In genomic region chr1:160251687-160252526, GRCh38 we compare ENCODE assay signal across 8 cellular contexts. TPM values are rescaled to one million over a fixed set of nuclear protein-coding genes. Genes with fewer than 3 reads are reported as not detected.
DNase-seq lines count a peak whose midpoint lies in the region; ATAC-seq and TF ChIP-seq lines count a peak whose summit lies in the region.

No MANE protein-coding gene starts in this region.

- H3K36me3 ChIP-seq in Panc1 (ENCODE audit: control insufficient read depth, insufficient read depth, low read length) (no peaks in the 10 kb centered on the region; the same call in 1 of the 2 replicates), neural progenitor cell (no peaks in the 10 kb centered on the region), upper lobe of left lung (peaks cover 0 to 5% (median 1%) of the 10 kb centered on the region in 4 donors)

- no peak overlapping the region for H3K4me2 ChIP-seq in neural progenitor cell

- H3K4me1 ChIP-seq in Panc1 (ENCODE audit: control insufficient read depth, insufficient read depth, low read length) (no peaks in the 10 kb centered on the region), neural progenitor cell (peaks cover 4% of the 10 kb centered on the region), upper lobe of left lung (peaks cover 10 to 24% (median 15%) of the 10 kb centered on the region in 4 donors)

- ATAC-seq in GM18858 (IDR thresholded peaks at IDR 0.05; ENCODE audit: unreplicated experiment): peak; percentile 83
- peak; percentile 97 for ATAC-seq in Panc1
- ATAC-seq in upper lobe of left lung (ENCODE audit: low FRiP score in 2 of 2): peak; percentile 88 to 89

- intact Hi-C loops in Panc1 (cut with micrococcal nuclease; ENCODE audit: unreplicated experiment): loop anchor here (2.0 kb wide), 2 partner anchors 59 to 151 kb away; no protein-coding TSS in a partner anchor

- H3K36me3 Mint-ChIP-seq in neural progenitor cell: peaks cover 5% of the 10 kb centered on the region

- peak overlapping the region; percentile 72 for H3K27ac Mint-ChIP-seq in neural progenitor cell

- H4K20me1 ChIP-seq in neural progenitor cell (ENCODE audit: low read depth): peaks cover 51% of the 10 kb centered on the region

- H3K27ac ChIP-seq in Panc1 (ENCODE audit: low read length): no peak overlapping the region
- no peak overlapping the region for H3K27ac ChIP-seq in neural progenitor cell
- H3K27ac ChIP-seq in upper lobe of left lung: peak overlapping the region in 1 of 4 donors; percentile 9

- in situ Hi-C loops in Panc1 (cut with HindIII; ENCODE audit: low pct_unique_long_range_greater_than_20kb, low sequenced_read_pairs): no loop called here

- WGBS in upper lobe of left lung, 2 donors: 72 to 82% methylated on average over 5 of the region's 5 CpGs

- no peak for TF ChIP-seq EP300 in Ishikawa (IDR thresholded peaks at IDR 0.05; ENCODE audit: borderline replicate concordance)
- no peak for TF ChIP-seq EP300 in upper lobe of left lung (IDR thresholded peaks at IDR 0.05)

- H3K4me1 Mint-ChIP-seq in neural progenitor cell: peaks cover 5% of the 10 kb centered on the region

- TF ChIP-seq RAD21 in Ishikawa (IDR thresholded peaks at IDR 0.05; ENCODE audit: low read depth): peak; percentile 80

- no peak overlapping the region for H3K4me3 Mint-ChIP-seq in neural progenitor cell

- H3F3A ChIP-seq in neural progenitor cell (ENCODE audit: low read depth): peaks cover 15% of the 10 kb centered on the region

- CTCF ChIA-PET in Panc1 (lab: Charles Lee): interaction anchor here (0.5 to 1.6 kb wide), 12 partner anchors 11 to 150 kb away, joined by 3 to 18 read pairs (median 5); partner anchors contain the start of genes CASQ1 and DCAF8

- H3K79me2 ChIP-seq in neural progenitor cell (ENCODE audit: low read depth): peaks cover 89% of the 10 kb centered on the region

- peaks cover 2% of the 10 kb centered on the region for H3K27me3 Mint-ChIP-seq in neural progenitor cell (ENCODE audit: insufficient read depth, low read depth)

- TF ChIP-seq CTCF in Panc1 (IDR thresholded peaks at IDR 0.05): peak; percentile 74
- peak; percentile 89 for TF ChIP-seq CTCF in neural progenitor cell (IDR thresholded peaks at IDR 0.05)
- TF ChIP-seq CTCF in upper lobe of left lung (IDR thresholded peaks at IDR 0.05): peak; percentile 46 to 85 (median 72)

- H3K9me3 ChIP-seq in Panc1 (ENCODE audit: control insufficient read depth, insufficient read depth, low read depth, low read length) (no peaks in the 10 kb centered on the region), neural progenitor cell (ENCODE audit: low read depth) (no peaks in the 10 kb centered on the region), upper lobe of left lung (no peaks in the 10 kb centered on the region)

- H3K9me3 Mint-ChIP-seq in neural progenitor cell: no peaks in the 10 kb centered on the region

- no TSS peak for BruUV-seq in Panc1 (replicated peaks; lab: Mats Ljungman, UMichigan)

- POLR2A ChIA-PET in Panc1 (lab: Charles Lee): interaction anchor here (1.3 kb wide), 1 partner anchor 10 kb away, joined by 5 read pairs; the partner anchor contains the start of gene DCAF8

- H2AFZ ChIP-seq in neural progenitor cell (replicated peaks): no peak overlapping the region

- H3K9ac ChIP-seq in neural progenitor cell: no peak overlapping the region

- no peak for TF ChIP-seq POLR2A in upper lobe of left lung (IDR thresholded peaks at IDR 0.05)

- no peaks in the 10 kb centered on the region for H3K27me3 ChIP-seq in Panc1 (ENCODE audit: control insufficient read depth, insufficient read depth, low read length)
- no peaks in the 10 kb centered on the region for H3K27me3 ChIP-seq in neural progenitor cell
- no peaks in the 10 kb centered on the region for H3K27me3 ChIP-seq in upper lobe of left lung

- H3K4me3 ChIP-seq in Panc1 (ENCODE audit: low read depth in 2 of 2, low read length in 2 of 2) (no peak overlapping the region), neural progenitor cell (no peak overlapping the region), upper lobe of left lung (no peak overlapping the region)

- DNase-seq in AG08396 (ENCODE audit: low spot score): peak; percentile 73
- no peak for DNase-seq in Panc1 (ENCODE audit: low read depth, low spot score)
- DNase-seq in activated T-helper 9 cell treated with anti-CD3 and anti-CD28 coated beads, Interleukin-2, amount 50 U/mL, for 16 hours (ENCODE audit: low read depth): peak; percentile 29
- DNase-seq in fibroblast of the conjunctiva (ENCODE audit: low read depth): peak; percentile 67
- DNase-seq in neural progenitor cell (ENCODE audit: low spot score): peak; percentile 91
- DNase-seq in upper lobe of left lung: peak in 1 of 2 donors; percentile 72

TF ChIP-seq in Ishikawa, 13 proteins besides CTCF, POLR2A, EP300 and RAD21:
- TF ChIP-seq CREB1 (IDR thresholded peaks at IDR 0.05; ENCODE audit: low read depth): no peak
- TF ChIP-seq CEBPB (IDR thresholded peaks at IDR 0.05): peak; percentile 75

RNA-seq across cellular contexts. Expression of gene DCAF8, which starts 10.4 kb away (rescaled TPM):
- 127 TPM for total RNA-seq in Panc1 (2021; ENCODE audit: unreplicated experiment)
- polyA plus RNA-seq in Panc1 (2012; ENCODE audit: insufficient read length): 103 TPM
- total RNA-seq in neural progenitor cell (ENCODE audit: low replicate concordance): 105 and 132 TPM in 2 replicates
- 100 to 1,000 TPM; 108 to 340 (median 155) TPM for total RNA-seq in upper lobe of left lung

RNA-seq across cellular contexts. Expression of gene PEX19, which starts 33.0 kb away (rescaled TPM):
- total RNA-seq in Panc1 (2021; ENCODE audit: unreplicated experiment): 55.1 TPM
- 31.6 TPM for polyA plus RNA-seq in Panc1 (2012; ENCODE audit: insufficient read length)
- 74.6 and 103 TPM in 2 replicates for total RNA-seq in neural progenitor cell (ENCODE audit: low replicate concordance)
- 10 to 100 TPM; 28.3 to 69.1 (median 40.6) TPM for total RNA-seq in upper lobe of left lung

RNA-seq across cellular contexts. Expression of gene PEA15, which starts 46.7 kb away (rescaled TPM):
- total RNA-seq in Panc1 (2021; ENCODE audit: unreplicated experiment) (94.3 TPM), neural progenitor cell (ENCODE audit: low replicate concordance) (39.1 and 63.5 TPM in 2 replicates), upper lobe of left lung (100 to 1,000 TPM in 1 of 6 donors, 10 to 100 TPM in 5; 30.4 to 174 (median 67.9) TPM)
- polyA plus RNA-seq in Panc1 (2012; ENCODE audit: insufficient read length): 86.3 TPM
